17 cellular contexts compared by ENCODE assay signal in the genomic region with DNA sequence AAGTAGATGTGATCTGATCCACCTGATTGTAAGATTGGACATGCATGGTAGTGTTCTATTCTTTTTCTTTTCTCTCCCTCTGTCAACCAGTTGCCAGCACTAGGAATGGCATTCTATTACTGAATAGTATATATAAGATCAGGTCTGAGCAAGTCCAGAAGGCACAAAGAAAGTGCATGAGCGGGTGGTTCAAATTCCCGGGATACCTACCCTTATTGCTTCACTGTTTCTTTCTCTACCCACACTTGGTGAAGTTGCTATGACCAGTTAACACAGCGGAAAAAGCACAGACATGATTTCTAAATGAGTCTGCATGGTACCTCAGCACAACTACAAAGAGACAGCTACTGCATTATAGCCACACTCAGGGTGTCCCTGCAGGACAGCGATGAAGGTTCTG.
A peak's percentile ranks its signal among the peaks of the same experiment; 100 is the strongest.
DNase-seq lines count a peak whose midpoint lies in the region; ATAC-seq and TF ChIP-seq lines count a peak whose summit lies in the region.
"Had no signal": no experiment of that assay in that cellular context is flagged by ENCODE, and none has a peak within 500 bp of the region (broad histone marks: within the 10 kb centered on the region; RNA-seq: fewer than 3 reads in every experiment).

No MANE protein-coding gene starts in this region.

- H3K4me3 ChIP-seq in epithelial cell of esophagus (ENCODE audit: low read length) (no peak overlapping the region), trophoblast cell (ENCODE audit: low read depth, low read length) (no peak overlapping the region)
- H3K4me3 ChIP-seq: BLaER1, GM12878, HAP-1 had no signal

- no peak overlapping the region for H4K12ac ChIP-seq in trophoblast cell (ENCODE audit: low read depth, low read length)

- no peaks in the 10 kb centered on the region for H3K9me3 Mint-ChIP-seq in stimulated activated naive CD8-positive, alpha-beta T cell treated with anti-CD3 and anti-CD28 coated beads, Interleukin-15, Interleukin-2, amounts not matched to agents 100 ng/mL and 50 ng/mL, for 24 hours
- H3K9me3 Mint-ChIP-seq: CD4-positive, alpha-beta memory T cell had no signal

- H3K36me3 Mint-ChIP-seq in stimulated activated naive CD8-positive, alpha-beta T cell treated with anti-CD3 and anti-CD28 coated beads, Interleukin-15, Interleukin-2, amounts not matched to agents 100 ng/mL and 50 ng/mL, for 24 hours (ENCODE audit: low read depth): no peaks in the 10 kb centered on the region
- H3K36me3 Mint-ChIP-seq: CD14-positive monocyte; CD4-positive, alpha-beta memory T cell had no signal

- H3K4me2 ChIP-seq in trophoblast cell (ENCODE audit: low read length): no peak overlapping the region
- H3K4me2 ChIP-seq: BLaER1 had no signal

- no peak overlapping the region for H2AFZ ChIP-seq in trophoblast cell (ENCODE audit: insufficient read depth, low read length, poor library complexity)

- no peak overlapping the region for H3K4ac ChIP-seq in trophoblast cell (ENCODE audit: low read depth, low read length)

- no peaks in the 10 kb centered on the region for H3K79me1 ChIP-seq in trophoblast cell (ENCODE audit: low read length)

- H2BK120ac ChIP-seq in trophoblast cell (ENCODE audit: insufficient read depth, low read length, poor library complexity): no peak overlapping the region

- H3K27me3 ChIP-seq in trophoblast cell (ENCODE audit: insufficient read depth, low read length): no peaks in the 10 kb centered on the region
- H3K27me3 ChIP-seq: BLaER1 had no signal

- peaks cover 6% of the 10 kb centered on the region for H3K9me3 ChIP-seq in trophoblast cell (ENCODE audit: insufficient read depth, low read depth, low read length)
- H3K9me3 ChIP-seq: BLaER1, HAP-1 had no signal

- no peak for ATAC-seq in stimulated activated naive CD8-positive, alpha-beta T cell treated with anti-CD3 and anti-CD28 coated beads, Interleukin-15, Interleukin-2, amounts not matched to agents 100 U/mL and 50 U/mL, for 24 hours
- ATAC-seq in HG03432 (IDR thresholded peaks at IDR 0.05; ENCODE audit: unreplicated experiment) (no peak), HG02981 (IDR thresholded peaks at IDR 0.05; ENCODE audit: unreplicated experiment) (no peak)
- ATAC-seq: GM12878 had no signal

- no peaks in the 10 kb centered on the region for H3K4me1 Mint-ChIP-seq in stimulated activated naive CD8-positive, alpha-beta T cell treated with anti-CD3 and anti-CD28 coated beads, Interleukin-15, Interleukin-2, amounts not matched to agents 100 ng/mL and 50 ng/mL, for 24 hours (ENCODE audit: low read depth)
- H3K4me1 Mint-ChIP-seq: CD4-positive, alpha-beta memory T cell had no signal

- no peaks in the 10 kb centered on the region for H3K36me3 ChIP-seq in trophoblast cell (ENCODE audit: control insufficient read depth in 1 of 2, insufficient read depth in 2 of 2, low read length in 2 of 2)
- H3K36me3 ChIP-seq: BLaER1, HAP-1 had no signal

- no CpG with 5 or more reads among the region's 4 CpGs for WGBS in trophoblast cell (ENCODE audit: extremely low coverage, insufficient coverage, insufficient read length)

- no peak overlapping the region for H3K23ac ChIP-seq in trophoblast cell (ENCODE audit: low read length)

- DNase-seq in stimulated activated naive CD8-positive, alpha-beta T cell treated with anti-CD3 and anti-CD28 coated beads, Interleukin-15, Interleukin-2, amounts not matched to agents 100 U/mL and 50 U/mL, for 24 hours: no peak
- DNase-seq in epithelial cell of esophagus (ENCODE audit: low read depth) (peak; percentile 83), trophoblast cell (peak; percentile 75 to 85), HEK293T (ENCODE audit: extremely low spot score) (no peak)
- DNase-seq: 8988T; Calu3; CD4-positive, alpha-beta memory T cell; DMS79 treated with DMSO at 0.1 percent for 48 hours; GOT3; IMR-90 had no signal

- no peak for TF ChIP-seq CTCF in epithelial cell of esophagus (IDR thresholded peaks at IDR 0.05; ENCODE audit: insufficient read depth, low read depth, low read length, missing control alignments)

- H2BK5ac ChIP-seq in trophoblast cell (ENCODE audit: low read depth, low read length, poor library complexity): no peak overlapping the region

- H4K8ac ChIP-seq in trophoblast cell (ENCODE audit: low read depth, low read length): no peak overlapping the region

- no peak overlapping the region for H3K9ac ChIP-seq in trophoblast cell (ENCODE audit: low read length)
- H3K9ac ChIP-seq: BLaER1 had no signal

- H3K27ac ChIP-seq in trophoblast cell (ENCODE audit: low read depth, low read length): no peak overlapping the region
- H3K27ac ChIP-seq: BLaER1 had no signal

- peak overlapping the region; percentile 9 for H3K27ac Mint-ChIP-seq in stimulated activated naive CD8-positive, alpha-beta T cell treated with anti-CD3 and anti-CD28 coated beads, Interleukin-15, Interleukin-2, amounts not matched to agents 100 ng/mL and 50 ng/mL, for 24 hours
- H3K27ac Mint-ChIP-seq: CD14-positive monocyte; CD4-positive, alpha-beta memory T cell had no signal

- H3K14ac ChIP-seq in trophoblast cell (ENCODE audit: low read length): no peak overlapping the region

- no peak overlapping the region for H2BK12ac ChIP-seq in trophoblast cell (ENCODE audit: low read length)

- no peak overlapping the region for H3K4me3 Mint-ChIP-seq in stimulated activated naive CD8-positive, alpha-beta T cell treated with anti-CD3 and anti-CD28 coated beads, Interleukin-15, Interleukin-2, amounts not matched to agents 100 ng/mL and 50 ng/mL, for 24 hours
- H3K4me3 Mint-ChIP-seq: CD14-positive monocyte; CD4-positive, alpha-beta memory T cell had no signal

- no peak overlapping the region for H3K18ac ChIP-seq in trophoblast cell (ENCODE audit: low read length)

- no peaks in the 10 kb centered on the region for H3K27me3 Mint-ChIP-seq in stimulated activated naive CD8-positive, alpha-beta T cell treated with anti-CD3 and anti-CD28 coated beads, Interleukin-15, Interleukin-2, amounts not matched to agents 100 ng/mL and 50 ng/mL, for 24 hours
- H3K27me3 Mint-ChIP-seq: CD4-positive, alpha-beta memory T cell had no signal

- H3K4me1 ChIP-seq in trophoblast cell (ENCODE audit: control insufficient read depth in 1 of 2, insufficient read depth in 2 of 2, low read length in 2 of 2): no peaks in the 10 kb centered on the region
- H3K4me1 ChIP-seq: BLaER1, HAP-1 had no signal

- CTCF ChIA-PET in HEK293T (lab: Yijun Ruan, JAX): interaction anchor here (0.6 to 0.9 kb wide), 3 partner anchors 46 to 97 kb away, joined by 3 to 5 read pairs (median 3); no protein-coding TSS in a partner anchor

- no peaks in the 10 kb centered on the region for H3K79me2 ChIP-seq in trophoblast cell (ENCODE audit: control insufficient read depth, insufficient read depth, low read length, poor library complexity)

- no peak overlapping the region for H2AK5ac ChIP-seq in trophoblast cell (ENCODE audit: low read length)

- H4K91ac ChIP-seq in trophoblast cell (ENCODE audit: low read depth, low read length): no peak overlapping the region

- POLR2A ChIA-PET in HEK293T (lab: Yijun Ruan, JAX): no interaction called here

TF ChIP-seq in HEK293T, 16 proteins besides CTCF, POLR2A, EP300 and RAD21:
- TF ChIP-seq NFRKB (IDR thresholded peaks at IDR 0.05) (no peak), FOXK2 (IDR thresholded peaks at IDR 0.05) (no peak), SP1 (IDR thresholded peaks at IDR 0.05) (no peak), L3MBTL2 (conservative IDR thresholded peaks at IDR 0.05) (no peak)

Comparison
In these comparisons a context has a peak if more than half of its experiments do, and no peak if none do; other contexts are left out.
1. DNase-seq: peak in epithelial cell of esophagus (single experiment) and trophoblast cell (2 of 2); none in stimulated activated naive CD8-positive, alpha-beta T cell treated with anti-CD3 and anti-CD28 coated beads, Interleukin-15, Interleukin-2, amounts not matched to agents 100 U/mL and 50 U/mL, for 24 hours (single experiment) and HEK293T (single experiment).